ENCODE assay signal across 22 cellular contexts in the genomic region with DNA sequence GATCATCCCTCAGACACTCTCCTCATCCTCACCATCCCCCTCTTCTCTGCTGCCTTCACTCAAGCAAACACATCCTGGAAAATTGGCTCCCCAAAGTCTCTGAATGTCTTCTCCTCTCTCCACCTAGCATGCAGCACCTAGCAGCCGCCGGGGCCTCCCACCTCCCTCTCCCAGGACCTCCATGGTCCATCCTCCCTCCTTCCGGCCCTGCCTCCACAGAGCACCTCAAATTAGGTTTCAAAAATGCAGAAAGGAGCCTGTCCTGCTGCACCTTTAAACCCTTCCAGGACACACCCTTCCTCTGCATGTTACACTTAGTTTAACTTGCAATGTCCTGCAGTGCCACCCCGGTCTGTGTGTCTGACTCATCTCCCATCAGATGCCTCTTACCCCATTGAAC.
DNase-seq lines count a peak whose midpoint lies in the region; ATAC-seq and TF ChIP-seq lines count a peak whose summit lies in the region.
"Had no signal": no experiment of that assay in that cellular context is flagged by ENCODE, and none has a peak within 500 bp of the region (broad histone marks: within the 10 kb centered on the region; RNA-seq: fewer than 3 reads in every experiment).

No MANE protein-coding gene starts in this region.

- no peak for TF ChIP-seq CTCF in endodermal cell (conservative IDR thresholded peaks at IDR 0.05)
- TF ChIP-seq CTCF in lung (IDR thresholded peaks at IDR 0.05; ENCODE audit: control extremely low read depth, extremely low read depth): no peak
- no peak for TF ChIP-seq CTCF in progenitor cell of endocrine pancreas (IDR thresholded peaks at IDR 0.05; ENCODE audit: unreplicated experiment)

- H3K36me3 Mint-ChIP-seq in endodermal cell (ENCODE audit: low read depth): no peaks in the 10 kb centered on the region
- no peaks in the 10 kb centered on the region for H3K36me3 Mint-ChIP-seq in progenitor cell of endocrine pancreas (ENCODE audit: insufficient read depth)
- H3K36me3 Mint-ChIP-seq: CD4-positive, alpha-beta memory T cell had no signal

- H3K4me3 Mint-ChIP-seq in endodermal cell (no peak overlapping the region), progenitor cell of endocrine pancreas (ENCODE audit: low read depth) (no peak overlapping the region)
- H3K4me3 Mint-ChIP-seq: CD4-positive, alpha-beta memory T cell; GM23338; H9 had no signal

- H3K27me3 ChIP-seq in SJCRH30 (no peaks in the 10 kb centered on the region), endodermal cell (ENCODE audit: control insufficient read depth, insufficient read depth, low read length, poor library complexity, severe bottlenecking) (no peaks in the 10 kb centered on the region), lung (ENCODE audit: control insufficient read depth, insufficient read depth) (no peaks in the 10 kb centered on the region)
- H3K27me3 ChIP-seq: BE2C; BLaER1 treated with 17β-estradiol and CSF1 and Interleukin-3, amounts not matched to agents 10 nM and 100 nM had no signal

- peaks cover 11% of the 10 kb centered on the region; the same call in 1 of the 2 replicates for H3K4me1 ChIP-seq in SJCRH30
- H3K4me1 ChIP-seq in endodermal cell (ENCODE audit: control insufficient read depth, insufficient read depth, low read length): no peaks in the 10 kb centered on the region
- no peaks in the 10 kb centered on the region for H3K4me1 ChIP-seq in lung (ENCODE audit: control insufficient read depth in 2 of 2, insufficient read depth in 2 of 2, low read length in 2 of 2)
- H3K4me1 ChIP-seq: A549; BE2C; BLaER1 treated with 17β-estradiol and CSF1 and Interleukin-3, amounts not matched to agents 10 nM and 100 nM had no signal

- H3K27ac Mint-ChIP-seq in endodermal cell (no peak overlapping the region), progenitor cell of endocrine pancreas (no peak overlapping the region)
- H3K27ac Mint-ChIP-seq: CD4-positive, alpha-beta memory T cell; GM23338; H9 had no signal

- ATAC-seq in lung (ENCODE audit: insufficient read depth, low FRiP score): no peak
- ATAC-seq: A549, GM23338, HCT116 had no signal

- DNase-seq in SJCRH30 (no peak), endodermal cell (peak; percentile 9), lung (ENCODE audit: low spot score) (peak; percentile 7), posterior vena cava (ENCODE audit: low spot score) (peak; percentile 53), progenitor cell of endocrine pancreas (ENCODE audit: low spot score, unreplicated experiment) (no peak), SHP77 treated with DMSO at 0.1 percent for 48 hours (lab: John Stamatoyannopoulos, UW) (no peak)
- DNase-seq in effector CD8-positive, alpha-beta T cell (lab: John Stamatoyannopoulos, UW): no peak
- DNase-seq: 8988T; ACHN; AML-193; BE2C; Calu3; CD4-positive, alpha-beta memory T cell; COR-L47; DMS53; DMS79 treated with DMSO at 0.1 percent for 48 hours; GF-D8; H9 had no signal

- H3K9ac ChIP-seq in endodermal cell (ENCODE audit: extremely low read depth, low read length, poor library complexity, severe bottlenecking): no peak overlapping the region
- H3K9ac ChIP-seq: BLaER1 treated with 17β-estradiol and CSF1 and Interleukin-3, amounts not matched to agents 10 nM and 100 nM had no signal

- H3K36me3 ChIP-seq in SJCRH30 (no peaks in the 10 kb centered on the region), endodermal cell (ENCODE audit: control insufficient read depth, insufficient read depth, low read length) (no peaks in the 10 kb centered on the region), lung (ENCODE audit: control insufficient read depth in 2 of 2, insufficient read depth in 2 of 2, low read length in 2 of 2) (no peaks in the 10 kb centered on the region)
- H3K36me3 ChIP-seq: BE2C; BLaER1 treated with 17β-estradiol and CSF1 and Interleukin-3, amounts not matched to agents 10 nM and 100 nM had no signal

- intact Hi-C loops in posterior vena cava (cut with DNase I): no loop called here

- H3K9me3 Mint-ChIP-seq in endodermal cell: no peaks in the 10 kb centered on the region
- H3K9me3 Mint-ChIP-seq in progenitor cell of endocrine pancreas (ENCODE audit: low read depth): peaks cover 7% of the 10 kb centered on the region
- H3K9me3 Mint-ChIP-seq: GM23338 had no signal

- H3K9me3 ChIP-seq in SJCRH30 (replicated peaks) (no peaks in the 10 kb centered on the region), endodermal cell (ENCODE audit: control insufficient read depth, low read length) (no peaks in the 10 kb centered on the region), lung (ENCODE audit: control insufficient read depth in 2 of 2, insufficient read depth in 1 of 2, low read length in 1 of 2) (peaks cover 0 to 12% of the 10 kb centered on the region in 2 donors)
- H3K9me3 ChIP-seq: A549, BE2C had no signal

- H3K4me1 Mint-ChIP-seq in endodermal cell (no peaks in the 10 kb centered on the region), progenitor cell of endocrine pancreas (ENCODE audit: low read depth) (no peaks in the 10 kb centered on the region)
- H3K4me1 Mint-ChIP-seq: CD4-positive, alpha-beta memory T cell; GM23338; H9 had no signal

- H3K27me3 Mint-ChIP-seq in endodermal cell (ENCODE audit: insufficient read depth) (peaks cover 2% of the 10 kb centered on the region), progenitor cell of endocrine pancreas (peaks cover 17% of the 10 kb centered on the region)
- H3K27me3 Mint-ChIP-seq: CD4-positive, alpha-beta memory T cell had no signal

- WGBS in endodermal cell (ENCODE audit: insufficient coverage in 1 of 2, insufficient read length in 1 of 2), 2 experiments: 84 to 93% methylated on average over 2 to 4 of the region's 4 CpGs
- 83 to 89% methylated on average over 4 of the region's 4 CpGs for WGBS in lung, 2 donors

- no peak overlapping the region for H3K4me3 ChIP-seq in SJCRH30
- H3K4me3 ChIP-seq in endodermal cell (ENCODE audit: low read length): no peak overlapping the region
- no peak overlapping the region for H3K4me3 ChIP-seq in lung
- H3K4me3 ChIP-seq: A549; BLaER1 treated with 17β-estradiol and CSF1 and Interleukin-3, amounts not matched to agents 10 nM and 100 nM; GM23338 had no signal

- H3K27ac ChIP-seq in SJCRH30 (peak overlapping the region; percentile 88; the same call in 1 of the 2 replicates), endodermal cell (ENCODE audit: low read depth, low read length) (no peak overlapping the region), lung (ENCODE audit: low read depth in 1 of 2, low read length in 1 of 2) (no peak overlapping the region)
- H3K27ac ChIP-seq: A549; BLaER1 treated with 17β-estradiol and CSF1 and Interleukin-3, amounts not matched to agents 10 nM and 100 nM had no signal

Comparison
In these comparisons a context has a peak if more than half of its experiments do, and no peak if none do; other contexts are left out.
1. DNase-seq: peak in endodermal cell (single experiment), lung (single experiment) and posterior vena cava (single experiment); none in SJCRH30 (0 of 2), effector CD8-positive, alpha-beta T cell (single experiment), progenitor cell of endocrine pancreas (single experiment) and SHP77 treated with DMSO at 0.1 percent for 48 hours (single experiment).